In genomic region chr15:40059821-40060220, GRCh38 we compare ENCODE assay signal across 21 cellular contexts. TPM values are rescaled to one million over a fixed set of nuclear protein-coding genes. Genes with fewer than 3 reads are reported as not detected.
DNase-seq lines count a peak whose midpoint lies in the region; ATAC-seq, FAIRE-seq and TF ChIP-seq lines count a peak whose summit lies in the region.
"Had no signal": no experiment of that assay in that cellular context is flagged by ENCODE, and none has a peak within 500 bp of the region (broad histone marks: within the 10 kb centered on the region; RNA-seq: fewer than 3 reads in every experiment).

No MANE protein-coding gene starts in this region.

- H3K4me1 ChIP-seq in DOHH2 (ENCODE audit: control insufficient read depth, low read length) (peaks cover 65% of the 10 kb centered on the region), GM23338 (ENCODE audit: insufficient read depth) (no peaks in the 10 kb centered on the region; the same call in 1 of the 2 replicates), small intestine (ENCODE audit: control insufficient read depth in 2 of 2, insufficient read depth in 1 of 2, low read depth in 1 of 2, low read length in 1 of 2) (peaks cover 9% of the 10 kb centered on the region in 2 donors)

- H3K27ac Mint-ChIP-seq in GM23338: no peak overlapping the region
- peak overlapping the region; percentile 17 to 61 (median 18) for H3K27ac Mint-ChIP-seq in nephron
- no peak overlapping the region for H3K27ac Mint-ChIP-seq in progenitor cell of endocrine pancreas
- no peak overlapping the region for H3K27ac Mint-ChIP-seq in type B pancreatic cell
- H3K27ac Mint-ChIP-seq: CD4-positive, alpha-beta memory T cell had no signal

- H3K4me2 ChIP-seq in DOHH2 (ENCODE audit: low read length): no peak overlapping the region
- no peak overlapping the region for H3K4me2 ChIP-seq in GM23338
- H3K4me2 ChIP-seq: A549 had no signal

- H3K27me3 ChIP-seq in DOHH2 (ENCODE audit: control insufficient read depth, low read length) (no peaks in the 10 kb centered on the region), GM23338 (ENCODE audit: insufficient read depth) (no peaks in the 10 kb centered on the region), small intestine (ENCODE audit: control insufficient read depth in 2 of 2, insufficient read depth in 2 of 2, low read length in 2 of 2) (no peaks in the 10 kb centered on the region)

- H3K4me3 Mint-ChIP-seq in GM23338 (no peak overlapping the region), nephron (no peak overlapping the region), progenitor cell of endocrine pancreas (ENCODE audit: low read depth) (no peak overlapping the region), type B pancreatic cell (no peak overlapping the region)
- H3K4me3 Mint-ChIP-seq: CD4-positive, alpha-beta memory T cell had no signal

- H3K9me3 ChIP-seq in DOHH2 (ENCODE audit: control insufficient read depth, insufficient read depth, low read length) (no peaks in the 10 kb centered on the region), small intestine (ENCODE audit: control insufficient read depth, low read depth) (no peaks in the 10 kb centered on the region)
- H3K9me3 ChIP-seq: A549 had no signal

- FAIRE-seq in small intestine (lab: Jason Lieb, UNC): no peak
- FAIRE-seq: A549, RCC 7860 had no signal

- peak; percentile 19 for TF ChIP-seq CTCF in DOHH2 (IDR thresholded peaks at IDR 0.05; ENCODE audit: low read depth, low read length, poor library complexity, severe bottlenecking)
- peak; percentile 38 to 58 for TF ChIP-seq CTCF in GM23338 (conservative IDR thresholded peaks at IDR 0.05; ENCODE audit: low read depth in 2 of 2)
- TF ChIP-seq CTCF in coronary artery (IDR thresholded peaks at IDR 0.05): no peak
- TF ChIP-seq CTCF in nephron (IDR thresholded peaks at IDR 0.05; ENCODE audit: unreplicated experiment in 3 of 3): no peak
- TF ChIP-seq CTCF in progenitor cell of endocrine pancreas (IDR thresholded peaks at IDR 0.05; ENCODE audit: unreplicated experiment): no peak
- no peak for TF ChIP-seq CTCF in type B pancreatic cell (conservative IDR thresholded peaks at IDR 0.05)

- H4K20me1 ChIP-seq in DOHH2 (ENCODE audit: control insufficient read depth, insufficient read depth, low read depth, low read length) (no peaks in the 10 kb centered on the region), GM23338 (replicated peaks; ENCODE audit: insufficient read depth) (no peaks in the 10 kb centered on the region)

- H3K36me3 Mint-ChIP-seq in GM23338 (ENCODE audit: low read depth) (no peaks in the 10 kb centered on the region; the same call in 2 of the 3 replicates), nephron (ENCODE audit: low read depth) (no peaks in the 10 kb centered on the region), progenitor cell of endocrine pancreas (ENCODE audit: insufficient read depth) (no peaks in the 10 kb centered on the region), type B pancreatic cell (no peaks in the 10 kb centered on the region)

- H3K9me3 Mint-ChIP-seq in GM23338 (no peaks in the 10 kb centered on the region), nephron (no peaks in the 10 kb centered on the region), progenitor cell of endocrine pancreas (ENCODE audit: low read depth) (no peaks in the 10 kb centered on the region), type B pancreatic cell (peaks cover 5% of the 10 kb centered on the region)
- H3K9me3 Mint-ChIP-seq: CD4-positive, alpha-beta memory T cell had no signal

- H3K9me2 ChIP-seq in DOHH2 (replicated peaks; ENCODE audit: control insufficient read depth, low read length) (no peaks in the 10 kb centered on the region), GM23338 (ENCODE audit: insufficient read depth) (no peaks in the 10 kb centered on the region)

- H3F3A ChIP-seq in DOHH2 (ENCODE audit: control insufficient read depth, insufficient read depth): peaks cover 19% of the 10 kb centered on the region
- H3F3A ChIP-seq in GM23338 (replicated peaks; ENCODE audit: low read depth): no peaks in the 10 kb centered on the region

- 87 to 96% (median 91%) methylated on average over 11 of the region's 11 CpGs for WGBS in small intestine, 3 donors

- H3K4me1 Mint-ChIP-seq in GM23338 (peaks cover 24% of the 10 kb centered on the region), nephron (peaks cover 48% of the 10 kb centered on the region), progenitor cell of endocrine pancreas (ENCODE audit: low read depth) (peaks cover 2% of the 10 kb centered on the region), type B pancreatic cell (ENCODE audit: unreplicated experiment) (peaks cover 35% of the 10 kb centered on the region)

- H3K36me3 ChIP-seq in DOHH2 (ENCODE audit: control insufficient read depth, low read length): no peaks in the 10 kb centered on the region
- no peaks in the 10 kb centered on the region for H3K36me3 ChIP-seq in GM23338 (ENCODE audit: insufficient read depth)
- no peaks in the 10 kb centered on the region for H3K36me3 ChIP-seq in small intestine (ENCODE audit: control insufficient read depth in 2 of 2, insufficient read depth in 2 of 2, low read length in 2 of 2)

- H3K27me3 Mint-ChIP-seq in GM23338 (ENCODE audit: insufficient read depth, low read depth, poor library complexity) (peaks cover 4% of the 10 kb centered on the region), nephron (ENCODE audit: low read depth) (no peaks in the 10 kb centered on the region), progenitor cell of endocrine pancreas (no peaks in the 10 kb centered on the region), type B pancreatic cell (no peaks in the 10 kb centered on the region)
- H3K27me3 Mint-ChIP-seq: CD4-positive, alpha-beta memory T cell had no signal

- H3K79me2 ChIP-seq in DOHH2 (ENCODE audit: control insufficient read depth, low read length) (no peaks in the 10 kb centered on the region), GM23338 (replicated peaks; ENCODE audit: insufficient read depth) (no peaks in the 10 kb centered on the region)

- no peak overlapping the region for H2AFZ ChIP-seq in GM23338

- H3K27ac ChIP-seq in DOHH2 (ENCODE audit: low read depth, low read length) (no peak overlapping the region), GM23338 (ENCODE audit: low read depth) (no peak overlapping the region), coronary artery (no peak overlapping the region), small intestine (ENCODE audit: low read depth in 1 of 2, low read length in 1 of 2) (no peak overlapping the region)
- H3K27ac ChIP-seq: A549 had no signal

- peak; percentile 37 for DNase-seq in GM23338 (ENCODE audit: low spot score)
- peak; percentile 69 for DNase-seq in coronary artery (ENCODE audit: low spot score)
- no peak for DNase-seq in progenitor cell of endocrine pancreas (ENCODE audit: low spot score, unreplicated experiment)
- DNase-seq in small intestine: no peak
- DNase-seq in type B pancreatic cell (ENCODE audit: extremely low spot score, unreplicated experiment): no peak
- DNase-seq: Calu3; CD4-positive, alpha-beta memory T cell; EL; HCEC 1CT; MM.1S; NCI-H1105; NCI-H2081; NCI-H2171 treated with DMSO at 0.1 percent for 48 hours; NCI-H446 treated with DMSO at 0.1 percent for 48 hours; NK-92 treated with Interleukin-12 subunit alpha and Interleukin-12 subunit beta, amount 100 ng/mL, for 24 hours; Right ventricle myocardium superior had no signal

- ATAC-seq in GM23338 (peak; percentile 30), GM21786 (IDR thresholded peaks at IDR 0.05; ENCODE audit: unreplicated experiment) (no peak)
- ATAC-seq: A549 had no signal

- no peak overlapping the region for H3K4me3 ChIP-seq in DOHH2 (ENCODE audit: low read length)
- H3K4me3 ChIP-seq in GM23338: no peak overlapping the region
- H3K4me3 ChIP-seq in coronary artery: no peak overlapping the region
- H3K4me3 ChIP-seq in small intestine (ENCODE audit: low read depth in 1 of 2, low read length in 2 of 2): no peak overlapping the region
- H3K4me3 ChIP-seq: A549 had no signal

TF ChIP-seq in GM23338, 12 proteins besides CTCF, POLR2A, EP300 and RAD21 (continues in another document):
- no peak for TF ChIP-seq EZH2 (IDR thresholded peaks at IDR 0.05; ENCODE audit: low read depth, unreplicated experiment)
- TF ChIP-seq STAT1 (IDR thresholded peaks at IDR 0.05; ENCODE audit: unreplicated experiment): no peak
- no peak for TF ChIP-seq CREB1 (CRISPR knock-in tag; IDR thresholded peaks at IDR 0.05; ENCODE audit: low read depth)
- TF ChIP-seq NANOG (IDR thresholded peaks at IDR 0.05; ENCODE audit: borderline replicate concordance): no peak
- TF ChIP-seq ETS1 (IDR thresholded peaks at IDR 0.05): no peak
- no peak for TF ChIP-seq ZNF114 (CRISPR knock-in tag; IDR thresholded peaks at IDR 0.05)

RNA-seq across cellular contexts. Expression of gene SRP14, which starts 20.8 kb away (rescaled TPM):
- 249 and 294 TPM in 2 replicates for total RNA-seq in GM23338 (2014; rRNA removed; shearing (Covaris generic))
- polyA plus RNA-seq in GM23338 (2016; fragmentation: Nextera tagmentation; extraction: Ambion mirVana) (1,410 and 1,412 TPM in 2 replicates), small intestine (100 to 1,000 TPM; 282 to 329 (median 318) TPM)
- total RNA-seq in progenitor cell of endocrine pancreas (282 and 285 TPM in 2 replicates), type B pancreatic cell (ENCODE audit: low replicate concordance) (176 and 235 TPM in 2 replicates)

RNA-seq across cellular contexts. Expression of gene BMF, which starts 48.9 kb away (rescaled TPM):
- 16.0 and 20.3 TPM in 2 replicates for total RNA-seq in GM23338 (2014; rRNA removed; shearing (Covaris generic))
- 2.0 and 2.5 TPM in 2 replicates for polyA plus RNA-seq in GM23338 (2016; fragmentation: Nextera tagmentation; extraction: Ambion mirVana)
- total RNA-seq in progenitor cell of endocrine pancreas: 128 and 129 TPM in 2 replicates
- polyA plus RNA-seq in small intestine: 10 to 100 TPM in 2 of 3 donors, 1 to 10 TPM in 1; 4.4 to 19.2 (median 15.2) TPM
- 60.9 and 112 TPM in 2 replicates for total RNA-seq in type B pancreatic cell (ENCODE audit: low replicate concordance)

Comparison
In these comparisons a context has a peak if more than half of its experiments do, and no peak if none do; other contexts are left out.
1. CTCF ChIP-seq: peak in DOHH2 (single experiment) and GM23338 (2 of 2); none in coronary artery (single experiment), nephron (0 of 3), progenitor cell of endocrine pancreas (single experiment) and type B pancreatic cell (single experiment).
2. DNase-seq: peak in GM23338 (single experiment) and coronary artery (single experiment); none in progenitor cell of endocrine pancreas (single experiment), small intestine (single experiment) and type B pancreatic cell (single experiment).
3. H3K27ac Mint-ChIP-seq: peak in nephron (3 of 3); none in GM23338 (single experiment), progenitor cell of endocrine pancreas (single experiment) and type B pancreatic cell (single experiment).